ENCODE assay signal across 1 cellular context in the genomic region with DNA sequence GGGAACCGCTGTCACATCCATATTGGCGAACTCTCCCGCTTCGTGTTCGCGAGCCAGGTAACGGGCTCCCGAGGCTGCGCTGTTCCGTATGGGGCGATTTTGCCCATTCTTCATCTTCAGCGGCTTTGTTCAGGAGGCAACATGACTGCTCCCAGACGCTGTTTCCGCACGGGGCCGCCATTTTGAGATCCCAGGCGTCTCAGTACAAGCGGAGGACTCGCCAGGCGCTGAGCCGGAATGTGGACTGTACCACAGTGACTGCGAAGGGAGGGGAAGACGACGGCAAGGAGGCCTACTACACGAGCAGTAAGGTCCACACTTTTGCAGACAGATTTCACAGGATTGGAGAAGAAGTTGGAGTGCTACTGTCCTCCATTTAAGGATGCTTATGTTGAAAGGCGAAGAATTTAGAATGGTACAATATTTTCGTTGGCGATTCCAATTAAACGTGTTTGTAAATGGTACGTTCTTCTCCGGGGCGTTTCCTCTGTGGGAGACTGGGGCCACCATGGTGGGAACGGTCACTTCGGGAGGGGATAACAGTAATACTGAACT.
TF ChIP-seq lines count a peak whose summit lies in the region.

No MANE protein-coding gene starts in this region.

TF ChIP-seq in WTC11, 78 proteins besides CTCF, POLR2A, EP300 and RAD21 (continued from another document):
- TF ChIP-seq, protein P1, sequence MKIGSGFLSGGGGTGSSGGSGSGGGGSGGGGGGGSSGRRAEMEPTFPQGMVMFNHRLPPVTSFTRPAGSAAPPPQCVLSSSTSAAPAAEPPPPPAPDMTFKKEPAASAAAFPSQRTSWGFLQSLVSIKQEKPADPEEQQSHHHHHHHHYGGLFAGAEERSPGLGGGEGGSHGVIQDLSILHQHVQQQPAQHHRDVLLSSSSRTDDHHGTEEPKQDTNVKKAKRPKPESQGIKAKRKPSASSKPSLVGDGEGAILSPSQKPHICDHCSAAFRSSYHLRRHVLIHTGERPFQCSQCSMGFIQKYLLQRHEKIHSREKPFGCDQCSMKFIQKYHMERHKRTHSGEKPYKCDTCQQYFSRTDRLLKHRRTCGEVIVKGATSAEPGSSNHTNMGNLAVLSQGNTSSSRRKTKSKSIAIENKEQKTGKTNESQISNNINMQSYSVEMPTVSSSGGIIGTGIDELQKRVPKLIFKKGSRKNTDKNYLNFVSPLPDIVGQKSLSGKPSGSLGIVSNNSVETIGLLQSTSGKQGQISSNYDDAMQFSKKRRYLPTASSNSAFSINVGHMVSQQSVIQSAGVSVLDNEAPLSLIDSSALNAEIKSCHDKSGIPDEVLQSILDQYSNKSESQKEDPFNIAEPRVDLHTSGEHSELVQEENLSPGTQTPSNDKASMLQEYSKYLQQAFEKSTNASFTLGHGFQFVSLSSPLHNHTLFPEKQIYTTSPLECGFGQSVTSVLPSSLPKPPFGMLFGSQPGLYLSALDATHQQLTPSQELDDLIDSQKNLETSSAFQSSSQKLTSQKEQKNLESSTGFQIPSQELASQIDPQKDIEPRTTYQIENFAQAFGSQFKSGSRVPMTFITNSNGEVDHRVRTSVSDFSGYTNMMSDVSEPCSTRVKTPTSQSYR (CRISPR knock-in tag; IDR thresholded peaks at IDR 0.05): no peak
